Comparison of ENCODE assay signal across 31 cellular contexts in genomic region chr5:150097152-150097551, GRCh38. TPM values are rescaled to one million over a fixed set of nuclear protein-coding genes. Genes with fewer than 3 reads are reported as not detected.
"Had no signal": no experiment of that assay in that cellular context is flagged by ENCODE, and none has a peak within 500 bp of the region (broad histone marks: within the 10 kb centered on the region; RNA-seq: fewer than 3 reads in every experiment).

No MANE protein-coding gene starts in this region.

- H3K4me3 ChIP-seq: neural progenitor cell, ovary, psoas muscle, skin epidermis, smooth muscle cell, spleen, suprapubic skin, testis, tibial artery, transverse colon, upper lobe of right lung, uterus had no signal

- H3K27ac ChIP-seq: neural progenitor cell, ovary, parathyroid adenoma, psoas muscle, skin epidermis, spleen, suprapubic skin, testis, tibial artery, transverse colon, upper lobe of right lung, uterus had no signal

- DNase-seq: natural killer cell; occipital lobe; ovary; posterior cingulate gyrus; psoas muscle; right cardiac atrium; spleen; stimulated activated CD4-positive, alpha-beta T cell treated with anti-CD3 and anti-CD28 coated beads, Interleukin-12 subunit alpha, Interleukin-12 subunit beta, amount 100 ng/mL, for 4 hours; stimulated activated CD4-positive, alpha-beta T cell treated with anti-CD3 and anti-CD28 coated beads, Interleukin-1b, Interleukin-23, amount 100 ng/mL, for 48 hours; stimulated activated CD4-positive, alpha-beta T cell treated with anti-CD3 and anti-CD28 coated beads, Interleukin-4, amount 100 ng/mL, for 1 hour; stimulated activated CD4-positive, alpha-beta T cell treated with anti-CD3 and anti-CD28 coated beads, Interleukin-4, amount 100 ng/mL, for 4 hours; stimulated activated CD8-positive, alpha-beta memory T cell treated with anti-CD3 and anti-CD28 coated beads, Interleukin-4, amount 100 ng/mL, for 48 hours; stimulated activated naive CD4-positive, alpha-beta T cell; stimulated activated naive CD8-positive, alpha-beta T cell treated with anti-CD3 and anti-CD28 coated beads, Interleukin-15, amount 100 ng/mL, for 72 hours; stimulated activated naive CD8-positive, alpha-beta T cell treated with anti-CD3 and anti-CD28 coated beads, Interleukin-15, Interleukin-2, amounts not matched to agents 100 U/mL and 50 U/mL, for 24 hours; substantia nigra; tibial artery; transverse colon; upper lobe of right lung; uterus had no signal

- H2AFZ ChIP-seq: neural progenitor cell, parathyroid adenoma had no signal

- H3K9me3 ChIP-seq: ovary, psoas muscle, spleen, suprapubic skin, testis, tibial artery, transverse colon, upper lobe of right lung, uterus had no signal

- H3K79me2 ChIP-seq: parathyroid adenoma had no signal

- H3K27me3 ChIP-seq: ovary, spleen, suprapubic skin, testis, tibial artery, transverse colon, upper lobe of right lung, uterus had no signal

- ATAC-seq: natural killer cell; psoas muscle; right cardiac atrium; sciatic nerve; stimulated activated memory B cell treated with anti-CD40 and anti-IgM and Interleukin-4, amounts not matched to agents 10 μg/mL and 1 μg/mL and 100 μg/mL, for 72 hours; stimulated activated naive CD8-positive, alpha-beta T cell treated with anti-CD3 and anti-CD28 coated beads, Interleukin-15, amount 100 ng/mL, for 72 hours; stimulated activated naive CD8-positive, alpha-beta T cell treated with anti-CD3 and anti-CD28 coated beads, Interleukin-15, Interleukin-2, amounts not matched to agents 100 U/mL and 50 U/mL, for 24 hours; upper lobe of right lung had no signal

- H3K36me3 ChIP-seq: neural progenitor cell, ovary, spleen, suprapubic skin, tibial artery, transverse colon, upper lobe of right lung, uterus had no signal

- H3K9ac ChIP-seq: neural progenitor cell, parathyroid adenoma had no signal

- H3K4me1 ChIP-seq: neural progenitor cell, parathyroid adenoma, psoas muscle, spleen, suprapubic skin, testis, tibial artery, transverse colon, upper lobe of right lung, uterus had no signal

- H3K4me2 ChIP-seq: neural progenitor cell, smooth muscle cell had no signal

RNA-seq across cellular contexts. Expression of gene CSF1R, which starts 10.8 kb away (rescaled TPM):
- total RNA-seq: progenitor cell of endocrine pancreas, renal cortical epithelial cell had no signal
- polyA plus RNA-seq: neural cell had no signal

RNA-seq across cellular contexts. Expression of gene PDGFRB, which starts 58.5 kb away (rescaled TPM):
- polyA plus RNA-seq: neural cell had no signal
